ENCODE assay signal across 8 cellular contexts in genomic region chr19:13033819-13034611, GRCh38. TPM values are rescaled to one million over a fixed set of nuclear protein-coding genes. Genes with fewer than 3 reads are reported as not detected.
A peak's percentile ranks its signal among the peaks of the same experiment; 100 is the strongest.
DNase-seq lines count a peak whose midpoint lies in the region; FAIRE-seq and TF ChIP-seq lines count a peak whose summit lies in the region.

No MANE protein-coding gene starts in this region.

- peak; percentile 56 for DNase-seq in COR-L47 (lab: John Stamatoyannopoulos, UW)
- DNase-seq in HL-60 (ENCODE audit: low read depth in 1 of 2, low spot score in 1 of 2): peak; percentile 30 to 63
- peak; percentile 91 for DNase-seq in RPMI8226
- DNase-seq in astrocyte of the cerebellum (ENCODE audit: low read depth): peak; percentile 58
- DNase-seq in hypothalamus (lab: John Stamatoyannopoulos, UW): peak in 38 of 51 donors; percentile 18 to 85 (median 62)
- DNase-seq in spleen: no peak
- no peak for DNase-seq in urothelium cell line (ENCODE audit: low spot score)
- no peak for DNase-seq in NCI-H128 (lab: John Stamatoyannopoulos, UW; ENCODE audit: unreplicated experiment)

- TF ChIP-seq CTCF in HL-60 (IDR thresholded peaks at IDR 0.05; ENCODE audit: insufficient read depth, low read length) (peak; percentile 95), astrocyte of the cerebellum (IDR thresholded peaks at IDR 0.05; ENCODE audit: low read depth, low read length, missing control alignments) (peak; percentile 93), spleen (IDR thresholded peaks at IDR 0.05 in 8 of 11, conservative IDR thresholded peaks at IDR 0.05 in 3 of 11) (peak; percentile 19 to 74 (median 62))

- H3K27ac ChIP-seq in HL-60 (replicated peaks): no peak overlapping the region
- H3K27ac ChIP-seq in spleen: no peak overlapping the region

- no peak for FAIRE-seq in urothelium cell line (lab: Jason Lieb, UNC)

- H3K9me3 ChIP-seq in spleen: no peaks in the 10 kb centered on the region

- no peak for TF ChIP-seq POLR2A in spleen (IDR thresholded peaks at IDR 0.05)

- H3K36me3 ChIP-seq in spleen: no peaks in the 10 kb centered on the region

- no peaks in the 10 kb centered on the region for H3K27me3 ChIP-seq in HL-60 (ENCODE audit: insufficient read depth, poor library complexity, severe bottlenecking)
- H3K27me3 ChIP-seq in spleen (replicated peaks in 1 of 7): no peaks in the 10 kb centered on the region

- H3K4me1 ChIP-seq in spleen: peaks cover 0 to 27% (median 12%) of the 10 kb centered on the region in 6 donors

- in situ Hi-C loops in astrocyte of the cerebellum (cut with HindIII; ENCODE audit: low sequenced_read_pairs): no loop called here

- 51 to 84% (median 58%) methylated on average over 3 to 8 of the region's 8 CpGs for whole genome bisulfite sequencing in spleen, 5 donors

- intact Hi-C loops in spleen (cut with DNase I; ENCODE audit: low total_unique reads): loop anchor here (10.0 kb wide), 1 partner anchor 49 kb away; no protein-coding TSS in a partner anchor

- no peak overlapping the region for H3K4me3 ChIP-seq in HL-60 (replicated peaks; ENCODE audit: insufficient read depth, low read length)
- H3K4me3 ChIP-seq in astrocyte of the cerebellum (ENCODE audit: low read depth, low read length): peak overlapping the region; percentile 6
- H3K4me3 ChIP-seq in spleen: no peak overlapping the region

RNA-seq across cellular contexts. Expression of gene NFIX, which starts 38.7 kb away (rescaled TPM):
- total RNA-seq in spleen: 10 to 100 TPM; 12.3 to 41.4 (median 26.7) TPM
- polyA plus RNA-seq in spleen: 1 to 10 TPM; 1.1 to 7.7 (median 1.5) TPM

Comparison
In these comparisons a context has a peak if more than half of its experiments do, and no peak if none do; other contexts are left out.
1. DNase-seq: peak in COR-L47 (single experiment), HL-60 (2 of 2), RPMI8226 (single experiment), astrocyte of the cerebellum (single experiment) and hypothalamus (38 of 51); none in spleen (single experiment), urothelium cell line (single experiment) and NCI-H128 (single experiment).
2. Peak in every context shown above with its lines, with median percentiles within 50 percentile points of each other: CTCF ChIP-seq.